ENCODE assay signal across 28 cellular contexts in the genomic region with DNA sequence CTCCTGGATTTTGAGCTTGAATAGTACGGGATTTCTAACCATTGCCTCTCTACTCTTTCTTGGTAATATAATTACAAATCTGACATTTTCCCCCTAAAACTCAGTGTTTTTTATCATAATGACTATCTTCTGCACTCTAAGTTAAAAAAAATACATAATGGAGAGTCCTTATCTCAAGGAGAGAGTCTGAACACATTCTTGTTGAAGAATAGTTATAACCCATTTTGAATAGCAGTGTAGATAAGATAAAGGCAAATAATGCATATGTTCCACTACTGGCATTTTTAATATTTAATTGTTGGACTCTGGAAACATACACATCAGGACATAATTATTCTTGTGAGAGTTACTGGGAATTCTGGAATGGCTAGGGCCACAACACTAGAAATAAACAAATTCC.
"Had no signal": no experiment of that assay in that cellular context is flagged by ENCODE, and none has a peak within 500 bp of the region (broad histone marks: within the 10 kb centered on the region; RNA-seq: fewer than 3 reads in every experiment).

No MANE protein-coding gene starts in this region.

- H3K9me3 ChIP-seq: suprapubic skin, testis, thyroid gland, tibial nerve, transverse colon, upper lobe of right lung, uterus, vagina had no signal

- H3K36me3 ChIP-seq: stomach, suprapubic skin, thoracic aorta, thyroid gland, tibial artery, tibial nerve, transverse colon, upper lobe of left lung, upper lobe of right lung, uterus, vagina had no signal

- ATAC-seq: stimulated activated effector memory CD8-positive, alpha-beta T cell treated with anti-CD3 and anti-CD28 coated beads, Interleukin-12 subunit alpha, Interleukin-12 subunit beta, amount 100 ng/mL, for 72 hours; stimulated activated memory B cell treated with anti-CD40 and anti-IgM and Interleukin-4, amounts not matched to agents 10 μg/mL and 1 μg/mL and 100 μg/mL, for 72 hours; stimulated activated naive B cell treated with anti-CD40 and anti-IgM and Interleukin-4, amounts not matched to agents 10 μg/mL and 1 μg/mL and 100 μg/mL, for 72 hours; stimulated activated naive CD8-positive, alpha-beta T cell treated with anti-CD3 and anti-CD28 coated beads, Interleukin-15, amount 100 ng/mL, for 72 hours; stimulated activated naive CD8-positive, alpha-beta T cell treated with anti-CD3 and anti-CD28 coated beads, Interleukin-15, Interleukin-2, amounts not matched to agents 100 U/mL and 50 U/mL, for 24 hours; upper lobe of right lung had no signal

- DNase-seq: stimulated activated CD4-positive, alpha-beta T cell treated with anti-CD3 and anti-CD28 coated beads, Interleukin-2, amount 100 ng/mL, for 48 hours; stimulated activated CD4-positive, alpha-beta T cell treated with anti-CD3 and anti-CD28 coated beads, Interleukin-4, amount 100 ng/mL, for 1 hour; stimulated activated CD4-positive, alpha-beta T cell treated with anti-CD3 and anti-CD28 coated beads, Interleukin-4, amount 100 ng/mL, for 24 hours; stimulated activated CD4-positive, alpha-beta T cell treated with anti-CD3 and anti-CD28 coated beads, Interleukin-4, amount 100 ng/mL, for 4 hours; stimulated activated CD8-positive, alpha-beta memory T cell treated with anti-CD3 and anti-CD28 coated beads, Interleukin-4, amount 100 ng/mL, for 48 hours; stimulated activated naive B cell treated with anti-CD40 and anti-IgM and Interleukin-4, amounts not matched to agents 10 μg/mL and 1 μg/mL and 100 μg/mL, for 72 hours; stimulated activated naive CD4-positive, alpha-beta T cell; stimulated activated naive CD4-positive, alpha-beta T cell treated with Interleukin-2 at 50 U/mL for 16 hours; stimulated activated naive CD8-positive, alpha-beta T cell treated with anti-CD3 and anti-CD28 coated beads, Interleukin-15, amount 100 ng/mL, for 72 hours; stimulated activated naive CD8-positive, alpha-beta T cell treated with anti-CD3 and anti-CD28 coated beads, Interleukin-15, Interleukin-2, amounts not matched to agents 100 U/mL and 50 U/mL, for 24 hours; stomach; substantia nigra; testis; thyroid gland; tibial artery; transverse colon; trophoblast cell; upper lobe of left lung; upper lobe of right lung; uterus had no signal

- H3K27me3 ChIP-seq: stomach, suprapubic skin, testis, thyroid gland, tibial artery, tibial nerve, transverse colon, upper lobe of left lung, upper lobe of right lung, uterus, vagina had no signal

- H3K9me3 Mint-ChIP-seq: type B pancreatic cell had no signal

- H3K4me1 ChIP-seq: stomach, suprapubic skin, testis, thyroid gland, tibial artery, tibial nerve, transverse colon, upper lobe of left lung, upper lobe of right lung, uterus, vagina had no signal

- H3K36me3 Mint-ChIP-seq: stimulated activated effector memory CD8-positive, alpha-beta T cell treated with anti-CD3 and anti-CD28 coated beads, Interleukin-12 subunit alpha, Interleukin-12 subunit beta, amount 100 ng/mL, for 72 hours; stimulated activated memory B cell treated with anti-CD40 and anti-IgM and Interleukin-4, amounts not matched to agents 10 μg/mL and 1 μg/mL and 100 μg/mL, for 72 hours; stimulated activated naive B cell treated with anti-CD40 and anti-IgM and Interleukin-4, amounts not matched to agents 10 μg/mL and 1 μg/mL and 100 μg/mL, for 72 hours; type B pancreatic cell had no signal

- H3K27me3 Mint-ChIP-seq: stimulated activated memory B cell treated with anti-CD40 and anti-IgM and Interleukin-4, amounts not matched to agents 10 μg/mL and 1 μg/mL and 100 μg/mL, for 72 hours; stimulated activated naive B cell treated with anti-CD40 and anti-IgM and Interleukin-4, amounts not matched to agents 10 μg/mL and 1 μg/mL and 100 μg/mL, for 72 hours; stimulated activated naive CD8-positive, alpha-beta T cell treated with anti-CD3 and anti-CD28 coated beads, Interleukin-15, amount 100 ng/mL, for 72 hours; stimulated activated naive CD8-positive, alpha-beta T cell treated with anti-CD3 and anti-CD28 coated beads, Interleukin-15, Interleukin-2, amounts not matched to agents 100 ng/mL and 50 ng/mL, for 24 hours; type B pancreatic cell had no signal

- H3K4me3 ChIP-seq: stomach, suprapubic skin, testis, thoracic aorta, thyroid gland, tibial artery, tibial nerve, transverse colon, upper lobe of left lung, upper lobe of right lung, uterus, vagina had no signal

- H3K4me3 Mint-ChIP-seq: stimulated activated effector memory CD8-positive, alpha-beta T cell treated with anti-CD3 and anti-CD28 coated beads, Interleukin-12 subunit alpha, Interleukin-12 subunit beta, amount 100 ng/mL, for 72 hours; stimulated activated memory B cell treated with anti-CD40 and anti-IgM and Interleukin-4, amounts not matched to agents 10 μg/mL and 1 μg/mL and 100 μg/mL, for 72 hours; stimulated activated naive B cell treated with anti-CD40 and anti-IgM and Interleukin-4, amounts not matched to agents 10 μg/mL and 1 μg/mL and 100 μg/mL, for 72 hours; stimulated activated naive CD8-positive, alpha-beta T cell treated with anti-CD3 and anti-CD28 coated beads, Interleukin-15, amount 100 ng/mL, for 72 hours; stimulated activated naive CD8-positive, alpha-beta T cell treated with anti-CD3 and anti-CD28 coated beads, Interleukin-15, Interleukin-2, amounts not matched to agents 100 ng/mL and 50 ng/mL, for 24 hours; type B pancreatic cell had no signal

- H3K27ac ChIP-seq: stomach, suprapubic skin, testis, thoracic aorta, thyroid gland, tibial artery, tibial nerve, transverse colon, upper lobe of left lung, upper lobe of right lung, uterus, vagina had no signal

- H3K27ac Mint-ChIP-seq: stimulated activated effector memory CD8-positive, alpha-beta T cell treated with anti-CD3 and anti-CD28 coated beads, Interleukin-12 subunit alpha, Interleukin-12 subunit beta, amount 100 ng/mL, for 72 hours; stimulated activated memory B cell treated with anti-CD40 and anti-IgM and Interleukin-4, amounts not matched to agents 10 μg/mL and 1 μg/mL and 100 μg/mL, for 72 hours; stimulated activated naive B cell treated with anti-CD40 and anti-IgM and Interleukin-4, amounts not matched to agents 10 μg/mL and 1 μg/mL and 100 μg/mL, for 72 hours; stimulated activated naive CD8-positive, alpha-beta T cell treated with anti-CD3 and anti-CD28 coated beads, Interleukin-15, amount 100 ng/mL, for 72 hours; stimulated activated naive CD8-positive, alpha-beta T cell treated with anti-CD3 and anti-CD28 coated beads, Interleukin-15, Interleukin-2, amounts not matched to agents 100 ng/mL and 50 ng/mL, for 24 hours; type B pancreatic cell had no signal

- H3K4me1 Mint-ChIP-seq: stimulated activated effector memory CD8-positive, alpha-beta T cell treated with anti-CD3 and anti-CD28 coated beads, Interleukin-12 subunit alpha, Interleukin-12 subunit beta, amount 100 ng/mL, for 72 hours; stimulated activated memory B cell treated with anti-CD40 and anti-IgM and Interleukin-4, amounts not matched to agents 10 μg/mL and 1 μg/mL and 100 μg/mL, for 72 hours; stimulated activated naive B cell treated with anti-CD40 and anti-IgM and Interleukin-4, amounts not matched to agents 10 μg/mL and 1 μg/mL and 100 μg/mL, for 72 hours; stimulated activated naive CD8-positive, alpha-beta T cell treated with anti-CD3 and anti-CD28 coated beads, Interleukin-15, amount 100 ng/mL, for 72 hours had no signal
